1 cellular context compared by ENCODE assay signal in genomic region chr2:152335016-152335850, GRCh38.
A peak's percentile ranks its signal among the peaks of the same experiment; 100 is the strongest.
TF ChIP-seq lines count a peak whose summit lies in the region.

Gene FMNL2 (plus strand): TSS chr2:152335174.

TF ChIP-seq in HepG2, 621 proteins besides CTCF, POLR2A, EP300 and RAD21 (continued from another document and continues in another):
- TF ChIP-seq ARID5B (CRISPR knock-in tag; IDR thresholded peaks at IDR 0.05): peak; percentile 73
- TF ChIP-seq ZFP41 (CRISPR knock-in tag; IDR thresholded peaks at IDR 0.05; ENCODE audit: borderline replicate concordance): no peak
- no peak for TF ChIP-seq SIX1 (CRISPR knock-in tag; IDR thresholded peaks at IDR 0.05; ENCODE audit: borderline replicate concordance)
- TF ChIP-seq ZNF598 (CRISPR knock-in tag; IDR thresholded peaks at IDR 0.05; ENCODE audit: borderline replicate concordance): peak; percentile 72; the same call in 1 of the 2 replicates
- TF ChIP-seq CBX1 (IDR thresholded peaks at IDR 0.05; ENCODE audit: low read depth): peak; percentile 89
- TF ChIP-seq ZNF234 (CRISPR knock-in tag; conservative IDR thresholded peaks at IDR 0.05): no peak
- no peak for TF ChIP-seq ZNF512B (CRISPR knock-in tag; IDR thresholded peaks at IDR 0.05; ENCODE audit: borderline replicate concordance)
- TF ChIP-seq ZNF768 (CRISPR knock-in tag; IDR thresholded peaks at IDR 0.05): peak; percentile 72; the same call in 1 of the 2 replicates
- TF ChIP-seq KAT2B (IDR thresholded peaks at IDR 0.05; ENCODE audit: borderline replicate concordance, low read depth, low read length): no peak
- TF ChIP-seq ZMAT3 (CRISPR knock-in tag; conservative IDR thresholded peaks at IDR 0.05): 0 out of 2 replicates have a peak, but pooled peaks have one; percentile 86
- TF ChIP-seq MED8 (CRISPR knock-in tag; IDR thresholded peaks at IDR 0.05; ENCODE audit: insufficient replicate concordance): no peak
- 0 out of 2 replicates have a peak, but pooled peaks have one; percentile 39 for TF ChIP-seq ZBTB10 (CRISPR knock-in tag; IDR thresholded peaks at IDR 0.05; ENCODE audit: borderline replicate concordance)
- no peak for TF ChIP-seq NONO (IDR thresholded peaks at IDR 0.05)
- TF ChIP-seq NONO (CRISPR knock-in tag; conservative IDR thresholded peaks at IDR 0.05): peak; percentile 60; the same call in 1 of the 2 replicates
- TF ChIP-seq KMT2A (CRISPR knock-in tag; IDR thresholded peaks at IDR 0.05): peak; percentile 98
- no peak for TF ChIP-seq ZNF382 (CRISPR knock-in tag; IDR thresholded peaks at IDR 0.05; ENCODE audit: borderline replicate concordance)
- TF ChIP-seq ZBTB3 (CRISPR knock-in tag; IDR thresholded peaks at IDR 0.05; ENCODE audit: borderline replicate concordance, low read depth): no peak; the same call in 1 of the 2 replicates
- TF ChIP-seq NFAT5 (CRISPR knock-in tag; IDR thresholded peaks at IDR 0.05): peak; percentile 87
- no peak for TF ChIP-seq ZNF10 (CRISPR knock-in tag; IDR thresholded peaks at IDR 0.05; ENCODE audit: borderline replicate concordance, low read depth)
- TF ChIP-seq IKZF1 (IDR thresholded peaks at IDR 0.05): no peak
- TF ChIP-seq TAF1 (CRISPR knock-in tag; IDR thresholded peaks at IDR 0.05): peak; percentile 100
- 0 out of 2 replicates have a peak, but pooled peaks have one; percentile 54 for TF ChIP-seq NPAS2 (CRISPR knock-in tag; IDR thresholded peaks at IDR 0.05; ENCODE audit: borderline replicate concordance)
- TF ChIP-seq JUNB (CRISPR knock-in tag; IDR thresholded peaks at IDR 0.05; ENCODE audit: borderline replicate concordance): no peak
- TF ChIP-seq TCF12 (IDR thresholded peaks at IDR 0.05): no peak
- no peak for TF ChIP-seq TCF12 (CRISPR knock-in tag; IDR thresholded peaks at IDR 0.05)
- TF ChIP-seq HCFC1 (IDR thresholded peaks at IDR 0.05; ENCODE audit: low read depth, low read length): peak; percentile 91
- no peak for TF ChIP-seq PBX2 (CRISPR knock-in tag; IDR thresholded peaks at IDR 0.05)
- TF ChIP-seq ZNF577 (CRISPR knock-in tag; IDR thresholded peaks at IDR 0.05; ENCODE audit: borderline replicate concordance, low read depth): no peak
- TF ChIP-seq KLF15 (CRISPR knock-in tag; IDR thresholded peaks at IDR 0.05; ENCODE audit: borderline replicate concordance): peak; percentile 72; the same call in 1 of the 2 replicates
- no peak; the same call in 1 of the 2 replicates for TF ChIP-seq CEBPG (CRISPR knock-in tag; IDR thresholded peaks at IDR 0.05)
- no peak for TF ChIP-seq KLF11 (CRISPR knock-in tag; IDR thresholded peaks at IDR 0.05)
- TF ChIP-seq ZNF17 (CRISPR knock-in tag; IDR thresholded peaks at IDR 0.05): no peak
- TF ChIP-seq RARG (CRISPR knock-in tag; IDR thresholded peaks at IDR 0.05; ENCODE audit: low read depth): no peak
- TF ChIP-seq RBM39 (IDR thresholded peaks at IDR 0.05; ENCODE audit: low read depth, low read length, poor library complexity, severe bottlenecking): peak; percentile 65
- TF ChIP-seq ZNF260 (CRISPR knock-in tag; IDR thresholded peaks at IDR 0.05; ENCODE audit: borderline replicate concordance, low read depth): no peak
- TF ChIP-seq REST (IDR thresholded peaks at IDR 0.05; ENCODE audit: borderline replicate concordance in 1 of 2, low read depth in 1 of 2, low read length in 2 of 2): peak in 1 of 2 experiments; percentile 86; a peak in 2 of 4 replicates
- peak; percentile 57; the same call in 1 of the 2 replicates for TF ChIP-seq TFAP4 (IDR thresholded peaks at IDR 0.05; ENCODE audit: borderline replicate concordance, low read depth)
- peak; percentile 63 for TF ChIP-seq GATAD1 (CRISPR knock-in tag; IDR thresholded peaks at IDR 0.05)
- TF ChIP-seq SMAD9 (CRISPR knock-in tag; IDR thresholded peaks at IDR 0.05): peak; percentile 91
- no peak for TF ChIP-seq MTA3 (CRISPR knock-in tag; IDR thresholded peaks at IDR 0.05)
- no peak for TF ChIP-seq HOXA7 (CRISPR knock-in tag; IDR thresholded peaks at IDR 0.05)
- no peak for TF ChIP-seq SNRNP70 (IDR thresholded peaks at IDR 0.05; ENCODE audit: low read depth, low read length)
- no peak for TF ChIP-seq ZNF24 (IDR thresholded peaks at IDR 0.05)
- no peak for TF ChIP-seq ZNF589 (CRISPR knock-in tag; conservative IDR thresholded peaks at IDR 0.05)
- TF ChIP-seq ZNF543 (CRISPR knock-in tag; IDR thresholded peaks at IDR 0.05): no peak; the same call in 1 of the 2 replicates
